8 cellular contexts compared by ENCODE assay signal in genomic region chr5:16666861-16667481, GRCh38. TPM values are rescaled to one million over a fixed set of nuclear protein-coding genes. Genes with fewer than 3 reads are reported as not detected.
DNase-seq lines count a peak whose midpoint lies in the region; ATAC-seq, FAIRE-seq and TF ChIP-seq lines count a peak whose summit lies in the region.

No MANE protein-coding gene starts in this region.

- no peaks in the 10 kb centered on the region for H3K9me2 ChIP-seq in DOHH2 (replicated peaks; ENCODE audit: control insufficient read depth, low read length)

- CTCF ChIA-PET in K562 (lab: Yijun Ruan, JAX; ENCODE audit: low intra/inter-chr PET ratio): no interaction called here

- H3K36me3 ChIP-seq in DOHH2 (ENCODE audit: control insufficient read depth, low read length) (no peaks in the 10 kb centered on the region), K562 (ENCODE audit: control insufficient read depth, insufficient read depth, low read length) (no peaks in the 10 kb centered on the region), left lung (peaks cover 0 to 61% of the 10 kb centered on the region in 2 donors), transverse colon (peaks cover 0 to 9% (median 0%) of the 10 kb centered on the region in 4 donors)

- TF ChIP-seq EP300 in K562 (IDR thresholded peaks at IDR 0.05; ENCODE audit: low read length) (no peak), transverse colon (IDR thresholded peaks at IDR 0.05; ENCODE audit: low read depth) (no peak)

- WGBS in K562 (ENCODE audit: insufficient coverage, low coverage, missing lambda C conversion rate): 0% methylated on average over 12 of the region's 12 CpGs
- 46% methylated on average over 11 of the region's 12 CpGs; no CpG with 5 or more reads in 1 of the 2 donors for WGBS in transverse colon (ENCODE audit: low coverage in 1 of 2), 2 donors

- POLR2A ChIA-PET in K562 (lab: Yijun Ruan, JAX): interaction anchor here (2.8 kb wide), 1 partner anchor 9 kb away, joined by 5 read pairs; no protein-coding TSS in a partner anchor

- no peaks in the 10 kb centered on the region for H3K4me1 ChIP-seq in DOHH2 (ENCODE audit: control insufficient read depth, low read length)
- no peaks in the 10 kb centered on the region for H3K4me1 ChIP-seq in K562 (replicated peaks in 1 of 2; ENCODE audit: control insufficient read depth in 2 of 2, insufficient read depth in 2 of 2, low read length in 2 of 2)
- H3K4me1 ChIP-seq in left lung: peaks cover 0 to 3% of the 10 kb centered on the region in 2 donors
- H3K4me1 ChIP-seq in transverse colon: peaks cover 0 to 15% (median 6%) of the 10 kb centered on the region in 4 donors

- peak; percentile 34 for TF ChIP-seq CTCF in DOHH2 (IDR thresholded peaks at IDR 0.05; ENCODE audit: low read depth, low read length, poor library complexity, severe bottlenecking)
- peak in 1 of 3 experiments; percentile 34; a peak in 1 of 6 replicates for TF ChIP-seq CTCF in K562 (IDR thresholded peaks at IDR 0.05 in 2 of 3, conservative IDR thresholded peaks at IDR 0.05 in 1 of 3; ENCODE audit: insufficient read depth in 2 of 3, low read depth in 1 of 3, low read length in 3 of 3)
- TF ChIP-seq CTCF in left lung (IDR thresholded peaks at IDR 0.05): no peak
- TF ChIP-seq CTCF in transverse colon (IDR thresholded peaks at IDR 0.05): peak; percentile 42 to 69 (median 50)

- H3K27ac ChIP-seq in DOHH2 (ENCODE audit: low read depth, low read length): no peak overlapping the region
- no peak overlapping the region for H3K27ac ChIP-seq in K562 (ENCODE audit: extremely low read depth, low read depth, low read length)
- H3K27ac ChIP-seq in left lung: no peak overlapping the region
- peak overlapping the region in 2 of 4 donors; percentile 39 to 41 for H3K27ac ChIP-seq in transverse colon

- no peak; the same call in 2 of the 3 replicates for ATAC-seq in K562
- ATAC-seq in left lung: peak; percentile 26
- ATAC-seq in HG02981 (IDR thresholded peaks at IDR 0.05; ENCODE audit: unreplicated experiment): no peak
- no peak for ATAC-seq in HG02938 (IDR thresholded peaks at IDR 0.05; ENCODE audit: unreplicated experiment)

- H4K20me1 ChIP-seq in DOHH2 (ENCODE audit: control insufficient read depth, insufficient read depth, low read depth, low read length): no peaks in the 10 kb centered on the region
- H4K20me1 ChIP-seq in K562 (replicated peaks; ENCODE audit: control insufficient read depth, insufficient read depth, low read length): no peaks in the 10 kb centered on the region

- no peak overlapping the region for H3K4me3 ChIP-seq in DOHH2 (ENCODE audit: low read length)
- no peak overlapping the region for H3K4me3 ChIP-seq in K562
- no peak overlapping the region for H3K4me3 ChIP-seq in left lung
- no peak overlapping the region for H3K4me3 ChIP-seq in transverse colon

- no peak overlapping the region for H3K9ac ChIP-seq in K562 (ENCODE audit: insufficient read depth in 1 of 2, low read depth in 2 of 2, low read length in 2 of 2)

- TF ChIP-seq RAD21 in K562 (CRISPR knock-in tag; conservative IDR thresholded peaks at IDR 0.05 in 1 of 2, IDR thresholded peaks at IDR 0.05 in 1 of 2): peak; percentile 24 to 57; a peak in 3 of 4 replicates

- no peak overlapping the region for H2AFZ ChIP-seq in K562 (ENCODE audit: low read depth, low read length)

- H3K9me1 ChIP-seq in K562 (ENCODE audit: control insufficient read depth, insufficient read depth, low read length): no peaks in the 10 kb centered on the region

- TF ChIP-seq POLR2A in K562 (conservative IDR thresholded peaks at IDR 0.05) (no peak), transverse colon (IDR thresholded peaks at IDR 0.05) (no peak)

- no peaks in the 10 kb centered on the region for H3K79me2 ChIP-seq in DOHH2 (ENCODE audit: control insufficient read depth, low read length)
- H3K79me2 ChIP-seq in K562 (ENCODE audit: control insufficient read depth, insufficient read depth, low read length): no peaks in the 10 kb centered on the region

- H3F3A ChIP-seq in DOHH2 (ENCODE audit: control insufficient read depth, insufficient read depth): no peaks in the 10 kb centered on the region

- BruUV-seq in K562 (replicated peaks; lab: Mats Ljungman, UMichigan): no TSS peak

- intact Hi-C loops in K562 (cut with micrococcal nuclease): loop anchor here (10.0 kb wide), 1 partner anchor 182 kb away; no protein-coding TSS in a partner anchor
- intact Hi-C loops in left lung (cut with DNase I): no loop called here
- intact Hi-C loops in transverse colon (cut with DNase I; ENCODE audit: low total_unique reads): no loop called here

- FAIRE-seq in K562 (lab: Jason Lieb, UNC): no peak

- in situ Hi-C loops in K562 (cut with MboI) (no loop called here), transverse colon (cut with MboI; ENCODE audit: low pct_ligation_motif_present in 1 of 4, low pct_unique_long_range_greater_than_20kb in 1 of 4, low sequenced_read_pairs in 3 of 4) (loop anchor here in 2 of 4 donors (10.0 to 25.0 kb wide), 3 partner anchors 180 to 505 kb away; no protein-coding TSS in a partner anchor)

- H3K9me3 ChIP-seq in DOHH2 (ENCODE audit: control insufficient read depth, insufficient read depth, low read length) (no peaks in the 10 kb centered on the region), K562 (replicated peaks; ENCODE audit: control insufficient read depth, insufficient read depth, low read depth, low read length) (no peaks in the 10 kb centered on the region), left lung (no peaks in the 10 kb centered on the region), transverse colon (no peaks in the 10 kb centered on the region)

- H3K4me2 ChIP-seq in DOHH2 (ENCODE audit: low read length) (no peak overlapping the region), K562 (ENCODE audit: insufficient read depth, low read length) (no peak overlapping the region)

- DNase-seq in NCI-H2107 treated with DMSO at 0.1 percent for 48 hours (lab: John Stamatoyannopoulos, UW; ENCODE audit: unreplicated experiment) (peak; percentile 21), K562 (ENCODE audit: extremely low read depth in 1 of 4, low spot score in 3 of 4) (no peak), left lung (no peak), transverse colon (peak; percentile 63), AG08395 (ENCODE audit: low spot score) (no peak)

- no peaks in the 10 kb centered on the region for H3K27me3 ChIP-seq in DOHH2 (ENCODE audit: control insufficient read depth, low read length)
- peaks cover 6 to 32% of the 10 kb centered on the region in 2 experiments; a peak in 4 of 5 replicates for H3K27me3 ChIP-seq in K562 (ENCODE audit: control insufficient read depth in 2 of 2, insufficient read depth in 2 of 2, low read length in 2 of 2)
- no peaks in the 10 kb centered on the region for H3K27me3 ChIP-seq in left lung
- no peaks in the 10 kb centered on the region for H3K27me3 ChIP-seq in transverse colon

TF ChIP-seq in K562, 482 proteins besides CTCF, POLR2A, EP300 and RAD21 (continues in another document):
- no peak for TF ChIP-seq NELFE (IDR thresholded peaks at IDR 0.05; ENCODE audit: insufficient read depth, insufficient read length)
- no peak for TF ChIP-seq CEBPG (CRISPR knock-in tag; IDR thresholded peaks at IDR 0.05)
- no peak for TF ChIP-seq CEBPG (tag; conservative IDR thresholded peaks at IDR 0.05 in 1 of 2, IDR thresholded peaks at IDR 0.05 in 1 of 2)
- 0 out of 4 replicates have a peak, but pooled peaks of 1 of the 2 experiments have one; percentile 33 for TF ChIP-seq FOXA3 (CRISPR knock-in tag; conservative IDR thresholded peaks at IDR 0.05 in 1 of 2, IDR thresholded peaks at IDR 0.05 in 1 of 2)
- TF ChIP-seq ZNF449 (CRISPR knock-in tag; IDR thresholded peaks at IDR 0.05): no peak
- TF ChIP-seq KDM5B (IDR thresholded peaks at IDR 0.05; ENCODE audit: insufficient replicate concordance, low read depth, low read length): no peak
- TF ChIP-seq GATAD2A (IDR thresholded peaks at IDR 0.05): no peak
- TF ChIP-seq C11orf30 (IDR thresholded peaks at IDR 0.05; ENCODE audit: low read depth): no peak

RNA-seq across cellular contexts. Expression of gene RETREG1, which starts 50.2 kb away (rescaled TPM):
- not detected in 2 replicates for total RNA-seq in K562 (2011; cell fraction: chromatin; rRNA removed; ENCODE audit: low replicate concordance)
- total RNA-seq in K562 (2011; cell fraction: nucleolus; rRNA removed): not detected in 2 replicates
- not detected in 2 replicates for total RNA-seq in K562 (2011; cell fraction: nucleoplasm; rRNA removed)
- total RNA-seq in K562 (2014; rRNA removed) (not detected in 2 replicates), K562 (2014; rRNA removed; fragmentation: Illumina TruSeq; extraction: Trizol) (0.04 TPM in 1 of 2 replicates, not detected in the other), K562 (2015; rRNA removed; fragmentation: Illumina TruSeq; extraction: Trizol) (not detected in 2 replicates), K562 (2021) (0.20 TPM in 2 replicates), left lung (10 to 100 TPM; 14.9 to 26.0 TPM), transverse colon (10 to 100 TPM; 33.2 to 93.5 (median 66.2) TPM)
- polyA plus RNA-seq in K562 (2011; rRNA removed) (not detected in 2 replicates), K562 (2014; fragmentation: Illumina TruSeq; extraction: Trizol) (not detected in 2 replicates), K562 (2014; fragmentation: Nextera tagmentation; extraction: Ambion mirVana) (under 1 TPM; 0.01 to 0.13 TPM), K562 (2014; rRNA removed) (not detected in 2 replicates)
- polyA plus RNA-seq in K562 (2011; cell fraction: cytosol; rRNA removed): not detected in 2 replicates
- polyA plus RNA-seq in K562 (2011; cell fraction: nucleus; rRNA removed): not detected in 2 replicates
- 0.21 and 0.26 TPM in 2 replicates for polyA plus RNA-seq in K562 (2012)
- not detected in 2 replicates for polyA minus RNA-seq in K562 (2011; rRNA and poly(A)+ RNA removed)
- not detected in 2 replicates for polyA minus RNA-seq in K562 (2011; cell fraction: cytosol; rRNA and poly(A)+ RNA removed)
- polyA minus RNA-seq in K562 (2011; cell fraction: nucleus; rRNA and poly(A)+ RNA removed): not detected in 2 replicates

Comparison
In these comparisons a context has a peak if more than half of its experiments do, and no peak if none do; other contexts are left out.
1. CTCF ChIP-seq: peak in DOHH2 (single experiment) and transverse colon (5 of 5); none in left lung (0 of 2).
2. DNase-seq: peak in NCI-H2107 treated with DMSO at 0.1 percent for 48 hours (single experiment) and transverse colon (single experiment); none in K562 (0 of 4), left lung (0 of 2) and AG08395 (single experiment).
3. RNA of gene RETREG1, which starts 50.2 kb away (total RNA-seq): 33.2 to 93.5 TPM in transverse colon and 14.9 to 26.0 TPM in left lung; 0.04 to 0.20 TPM in K562; every median in the first group is over 10 times any median in the second.